ENCODE assay signal across 9 cellular contexts in genomic region chr6:97626586-97627441, GRCh38.
A peak's percentile ranks its signal among the peaks of the same experiment; 100 is the strongest.
DNase-seq lines count a peak whose midpoint lies in the region; TF ChIP-seq lines count a peak whose summit lies in the region.
"Had no signal": no experiment of that assay in that cellular context is flagged by ENCODE, and none has a peak within 500 bp of the region (broad histone marks: within the 10 kb centered on the region; RNA-seq: fewer than 3 reads in every experiment).

No MANE protein-coding gene starts in this region.

- no peak overlapping the region for H3K27ac ChIP-seq in osteoblast (ENCODE audit: low read depth, low read length)

- H3K4me3 ChIP-seq in osteoblast (ENCODE audit: insufficient read depth, low read length): peak overlapping the region; percentile 28

- no peak for TF ChIP-seq CTCF in osteoblast (IDR thresholded peaks at IDR 0.05; ENCODE audit: extremely low read depth, low read depth, low read length)

- H3K4me3 Mint-ChIP-seq in activated CD4-positive, alpha-beta T cell treated with anti-CD3 and anti-CD28 coated beads, Interleukin-2, amount 10 ng/mL, durations not matched to agents 7 days and 5 days: no peak overlapping the region

- DNase-seq in DMS 273 treated with DMSO at 0.1 percent for 48 hours (lab: John Stamatoyannopoulos, UW) (peak; percentile 64), NCI-H2029 (lab: John Stamatoyannopoulos, UW) (peak; percentile 2), astrocyte of the hippocampus (ENCODE audit: low read depth, low spot score) (peak; percentile 67), osteoblast (ENCODE audit: insufficient read length, low spot score, missing footprints) (no peak), mesenteric fat pad (ENCODE audit: low spot score) (no peak)
- no peak for DNase-seq in activated CD4-positive, alpha-beta T cell treated with anti-CD3 and anti-CD28 coated beads, Interleukin-2, amount 10 ng/mL, durations not matched to agents 7 days and 5 days
- DNase-seq in NK-92 treated with Interleukin-12 subunit alpha and Interleukin-12 subunit beta, amount 100 ng/mL, for 24 hours (lab: John Stamatoyannopoulos, UW): no peak
- DNase-seq in activated CD4-positive, alpha-beta T cell treated with anti-CD3 and anti-CD28 coated beads for 4 hours: no peak
- DNase-seq: activated CD4-positive, alpha-beta T cell treated with anti-CD3 and anti-CD28 coated beads, Interleukin-2, amount 50 U/mL, for 4 hours had no signal

- POLR2A ChIA-PET in activated CD4-positive, alpha-beta T cell treated with anti-CD3 and anti-CD28 coated beads, Interleukin-2, amount 10 ng/mL, durations not matched to agents 7 days and 5 days (lab: Charles Lee): no interaction called here

- H3K36me3 Mint-ChIP-seq in activated CD4-positive, alpha-beta T cell treated with anti-CD3 and anti-CD28 coated beads, Interleukin-2, amount 10 ng/mL, durations not matched to agents 7 days and 5 days (ENCODE audit: low read depth): no peaks in the 10 kb centered on the region

- no peaks in the 10 kb centered on the region for H3K4me1 ChIP-seq in osteoblast (ENCODE audit: insufficient read depth, low read length)

- peak overlapping the region; percentile 54 for H3K4me2 ChIP-seq in osteoblast (ENCODE audit: insufficient read depth, low read length)

- H3K9me3 ChIP-seq in osteoblast (ENCODE audit: low read depth, low read length): no peaks in the 10 kb centered on the region

- no peaks in the 10 kb centered on the region for H3K36me3 ChIP-seq in osteoblast (ENCODE audit: insufficient read depth, low read length)

- no peaks in the 10 kb centered on the region for H4K20me1 ChIP-seq in osteoblast (ENCODE audit: insufficient read depth, low read length)

- H3K79me2 ChIP-seq in osteoblast (ENCODE audit: insufficient read depth, low read length): no peaks in the 10 kb centered on the region

- H3K27me3 ChIP-seq in osteoblast (ENCODE audit: insufficient read depth, low read length): no peaks in the 10 kb centered on the region

- H3K9me3 Mint-ChIP-seq in activated CD4-positive, alpha-beta T cell treated with anti-CD3 and anti-CD28 coated beads, Interleukin-2, amount 10 ng/mL, durations not matched to agents 7 days and 5 days: no peaks in the 10 kb centered on the region

- H3K4me1 Mint-ChIP-seq in activated CD4-positive, alpha-beta T cell treated with anti-CD3 and anti-CD28 coated beads, Interleukin-2, amount 10 ng/mL, durations not matched to agents 7 days and 5 days: no peaks in the 10 kb centered on the region

- H3K27me3 Mint-ChIP-seq in activated CD4-positive, alpha-beta T cell treated with anti-CD3 and anti-CD28 coated beads, Interleukin-2, amount 10 ng/mL, durations not matched to agents 7 days and 5 days: no peaks in the 10 kb centered on the region

- CTCF ChIA-PET in activated CD4-positive, alpha-beta T cell treated with anti-CD3 and anti-CD28 coated beads, Interleukin-2, amount 10 ng/mL, durations not matched to agents 7 days and 5 days (lab: Charles Lee): no interaction called here

- no peak overlapping the region for H3K27ac Mint-ChIP-seq in activated CD4-positive, alpha-beta T cell treated with anti-CD3 and anti-CD28 coated beads, Interleukin-2, amount 10 ng/mL, durations not matched to agents 7 days and 5 days

- no peak overlapping the region for H2AFZ ChIP-seq in osteoblast (ENCODE audit: low read length)

Comparison
In these comparisons a context has a peak if more than half of its experiments do, and no peak if none do; other contexts are left out.
1. DNase-seq: peak in DMS 273 treated with DMSO at 0.1 percent for 48 hours (single experiment), NCI-H2029 (single experiment) and astrocyte of the hippocampus (single experiment); none in osteoblast (single experiment), mesenteric fat pad (single experiment), activated CD4-positive, alpha-beta T cell treated with anti-CD3 and anti-CD28 coated beads, Interleukin-2, amount 10 ng/mL, durations not matched to agents 7 days and 5 days (single experiment), NK-92 treated with Interleukin-12 subunit alpha and Interleukin-12 subunit beta, amount 100 ng/mL, for 24 hours (single experiment) and activated CD4-positive, alpha-beta T cell treated with anti-CD3 and anti-CD28 coated beads for 4 hours (0 of 2).